ENCODE assay signal across 1 cellular context in genomic region chr12:90268574-90268973, GRCh38.
TF ChIP-seq lines count a peak whose summit lies in the region.

No MANE protein-coding gene starts in this region.

TF ChIP-seq in GM12878, 131 proteins besides CTCF, POLR2A, EP300 and RAD21 (continued from another document):
- TF ChIP-seq, protein P1, sequence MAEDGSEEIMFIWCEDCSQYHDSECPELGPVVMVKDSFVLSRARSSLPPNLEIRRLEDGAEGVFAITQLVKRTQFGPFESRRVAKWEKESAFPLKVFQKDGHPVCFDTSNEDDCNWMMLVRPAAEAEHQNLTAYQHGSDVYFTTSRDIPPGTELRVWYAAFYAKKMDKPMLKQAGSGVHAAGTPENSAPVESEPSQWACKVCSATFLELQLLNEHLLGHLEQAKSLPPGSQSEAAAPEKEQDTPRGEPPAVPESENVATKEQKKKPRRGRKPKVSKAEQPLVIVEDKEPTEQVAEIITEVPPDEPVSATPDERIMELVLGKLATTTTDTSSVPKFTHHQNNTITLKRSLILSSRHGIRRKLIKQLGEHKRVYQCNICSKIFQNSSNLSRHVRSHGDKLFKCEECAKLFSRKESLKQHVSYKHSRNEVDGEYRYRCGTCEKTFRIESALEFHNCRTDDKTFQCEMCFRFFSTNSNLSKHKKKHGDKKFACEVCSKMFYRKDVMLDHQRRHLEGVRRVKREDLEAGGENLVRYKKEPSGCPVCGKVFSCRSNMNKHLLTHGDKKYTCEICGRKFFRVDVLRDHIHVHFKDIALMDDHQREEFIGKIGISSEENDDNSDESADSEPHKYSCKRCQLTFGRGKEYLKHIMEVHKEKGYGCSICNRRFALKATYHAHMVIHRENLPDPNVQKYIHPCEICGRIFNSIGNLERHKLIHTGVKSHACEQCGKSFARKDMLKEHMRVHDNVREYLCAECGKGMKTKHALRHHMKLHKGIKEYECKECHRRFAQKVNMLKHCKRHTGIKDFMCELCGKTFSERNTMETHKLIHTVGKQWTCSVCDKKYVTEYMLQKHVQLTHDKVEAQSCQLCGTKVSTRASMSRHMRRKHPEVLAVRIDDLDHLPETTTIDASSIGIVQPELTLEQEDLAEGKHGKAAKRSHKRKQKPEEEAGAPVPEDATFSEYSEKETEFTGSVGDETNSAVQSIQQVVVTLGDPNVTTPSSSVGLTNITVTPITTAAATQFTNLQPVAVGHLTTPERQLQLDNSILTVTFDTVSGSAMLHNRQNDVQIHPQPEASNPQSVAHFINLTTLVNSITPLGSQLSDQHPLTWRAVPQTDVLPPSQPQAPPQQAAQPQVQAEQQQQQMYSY (CRISPR knock-in tag; IDR thresholded peaks at IDR 0.05): no peak
- TF ChIP-seq SPI1 (IDR thresholded peaks at IDR 0.05; ENCODE audit: borderline replicate concordance, insufficient read depth, low read depth, low read length): 0 out of 2 replicates have a peak, but pooled peaks have one; percentile 21
- TF ChIP-seq ZZZ3 (IDR thresholded peaks at IDR 0.05; ENCODE audit: control insufficient read depth, insufficient read length, low read depth): no peak
- TF ChIP-seq ZNF622 (IDR thresholded peaks at IDR 0.05): no peak
- TF ChIP-seq STAT3 (IDR thresholded peaks at IDR 0.05; ENCODE audit: low read depth, low read length): no peak
- no peak for TF ChIP-seq IRF5 (IDR thresholded peaks at IDR 0.05; ENCODE audit: borderline replicate concordance)
- no peak for TF ChIP-seq TCF12 (IDR thresholded peaks at IDR 0.05; ENCODE audit: low read depth, low read length)
- peak; percentile 15; the same call in 1 of the 2 replicates for TF ChIP-seq FOXM1 (IDR thresholded peaks at IDR 0.05; ENCODE audit: low read depth, low read length)
- no peak for TF ChIP-seq YBX1 (IDR thresholded peaks at IDR 0.05)
- no peak for TF ChIP-seq PAX8 (IDR thresholded peaks at IDR 0.05)
- TF ChIP-seq CHD1 (IDR thresholded peaks at IDR 0.05; ENCODE audit: low read depth, low read length): no peak
- TF ChIP-seq NRF1 (conservative IDR thresholded peaks at IDR 0.05; ENCODE audit: low read depth, low read length): no peak
- TF ChIP-seq NBN (IDR thresholded peaks at IDR 0.05): no peak
- TF ChIP-seq BRCA1 (IDR thresholded peaks at IDR 0.05; ENCODE audit: low read depth, low read length): no peak
- TF ChIP-seq PML (IDR thresholded peaks at IDR 0.05; ENCODE audit: low read length): no peak
- peak; percentile 93 for TF ChIP-seq RUNX3 (IDR thresholded peaks at IDR 0.05; ENCODE audit: low read length)
- TF ChIP-seq ZBED1 (IDR thresholded peaks at IDR 0.05; ENCODE audit: borderline replicate concordance): no peak
- no peak for TF ChIP-seq IKZF1 (conservative IDR thresholded peaks at IDR 0.05)
- no peak for TF ChIP-seq KLF5 (IDR thresholded peaks at IDR 0.05; ENCODE audit: partially characterized antibody)
- no peak for TF ChIP-seq SMAD5 (IDR thresholded peaks at IDR 0.05; ENCODE audit: low read depth)
- no peak for TF ChIP-seq NFYA (IDR thresholded peaks at IDR 0.05; ENCODE audit: borderline replicate concordance, low read depth, low read length)
- TF ChIP-seq DPF2 (IDR thresholded peaks at IDR 0.05): 0 out of 2 replicates have a peak, but pooled peaks have one; percentile 17
- no peak for TF ChIP-seq HDAC6 (IDR thresholded peaks at IDR 0.05; ENCODE audit: unreplicated experiment)
- TF ChIP-seq NR2F1 (conservative IDR thresholded peaks at IDR 0.05): peak; percentile 88
- TF ChIP-seq BCL11A (IDR thresholded peaks at IDR 0.05; ENCODE audit: low read depth, low read length): peak; percentile 63; the same call in 1 of the 2 replicates
- peak; percentile 61; the same call in 1 of the 2 replicates for TF ChIP-seq MTA2 (IDR thresholded peaks at IDR 0.05; ENCODE audit: low read depth)
- TF ChIP-seq, protein P2, sequence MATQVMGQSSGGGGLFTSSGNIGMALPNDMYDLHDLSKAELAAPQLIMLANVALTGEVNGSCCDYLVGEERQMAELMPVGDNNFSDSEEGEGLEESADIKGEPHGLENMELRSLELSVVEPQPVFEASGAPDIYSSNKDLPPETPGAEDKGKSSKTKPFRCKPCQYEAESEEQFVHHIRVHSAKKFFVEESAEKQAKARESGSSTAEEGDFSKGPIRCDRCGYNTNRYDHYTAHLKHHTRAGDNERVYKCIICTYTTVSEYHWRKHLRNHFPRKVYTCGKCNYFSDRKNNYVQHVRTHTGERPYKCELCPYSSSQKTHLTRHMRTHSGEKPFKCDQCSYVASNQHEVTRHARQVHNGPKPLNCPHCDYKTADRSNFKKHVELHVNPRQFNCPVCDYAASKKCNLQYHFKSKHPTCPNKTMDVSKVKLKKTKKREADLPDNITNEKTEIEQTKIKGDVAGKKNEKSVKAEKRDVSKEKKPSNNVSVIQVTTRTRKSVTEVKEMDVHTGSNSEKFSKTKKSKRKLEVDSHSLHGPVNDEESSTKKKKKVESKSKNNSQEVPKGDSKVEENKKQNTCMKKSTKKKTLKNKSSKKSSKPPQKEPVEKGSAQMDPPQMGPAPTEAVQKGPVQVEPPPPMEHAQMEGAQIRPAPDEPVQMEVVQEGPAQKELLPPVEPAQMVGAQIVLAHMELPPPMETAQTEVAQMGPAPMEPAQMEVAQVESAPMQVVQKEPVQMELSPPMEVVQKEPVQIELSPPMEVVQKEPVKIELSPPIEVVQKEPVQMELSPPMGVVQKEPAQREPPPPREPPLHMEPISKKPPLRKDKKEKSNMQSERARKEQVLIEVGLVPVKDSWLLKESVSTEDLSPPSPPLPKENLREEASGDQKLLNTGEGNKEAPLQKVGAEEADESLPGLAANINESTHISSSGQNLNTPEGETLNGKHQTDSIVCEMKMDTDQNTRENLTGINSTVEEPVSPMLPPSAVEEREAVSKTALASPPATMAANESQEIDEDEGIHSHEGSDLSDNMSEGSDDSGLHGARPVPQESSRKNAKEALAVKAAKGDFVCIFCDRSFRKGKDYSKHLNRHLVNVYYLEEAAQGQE (IDR thresholded peaks at IDR 0.05; ENCODE audit: low read depth, low read length): no peak
- TF ChIP-seq, protein P3, sequence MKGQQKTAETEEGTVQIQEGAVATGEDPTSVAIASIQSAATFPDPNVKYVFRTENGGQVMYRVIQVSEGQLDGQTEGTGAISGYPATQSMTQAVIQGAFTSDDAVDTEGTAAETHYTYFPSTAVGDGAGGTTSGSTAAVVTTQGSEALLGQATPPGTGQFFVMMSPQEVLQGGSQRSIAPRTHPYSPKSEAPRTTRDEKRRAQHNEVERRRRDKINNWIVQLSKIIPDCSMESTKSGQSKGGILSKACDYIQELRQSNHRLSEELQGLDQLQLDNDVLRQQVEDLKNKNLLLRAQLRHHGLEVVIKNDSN (IDR thresholded peaks at IDR 0.05; ENCODE audit: borderline replicate concordance, extremely low read length, insufficient read depth, low read depth, low read length): no peak
- peak; percentile 70; the same call in 1 of the 2 replicates for TF ChIP-seq TCF7 (IDR thresholded peaks at IDR 0.05; ENCODE audit: borderline replicate concordance)
- TF ChIP-seq, protein P4, sequence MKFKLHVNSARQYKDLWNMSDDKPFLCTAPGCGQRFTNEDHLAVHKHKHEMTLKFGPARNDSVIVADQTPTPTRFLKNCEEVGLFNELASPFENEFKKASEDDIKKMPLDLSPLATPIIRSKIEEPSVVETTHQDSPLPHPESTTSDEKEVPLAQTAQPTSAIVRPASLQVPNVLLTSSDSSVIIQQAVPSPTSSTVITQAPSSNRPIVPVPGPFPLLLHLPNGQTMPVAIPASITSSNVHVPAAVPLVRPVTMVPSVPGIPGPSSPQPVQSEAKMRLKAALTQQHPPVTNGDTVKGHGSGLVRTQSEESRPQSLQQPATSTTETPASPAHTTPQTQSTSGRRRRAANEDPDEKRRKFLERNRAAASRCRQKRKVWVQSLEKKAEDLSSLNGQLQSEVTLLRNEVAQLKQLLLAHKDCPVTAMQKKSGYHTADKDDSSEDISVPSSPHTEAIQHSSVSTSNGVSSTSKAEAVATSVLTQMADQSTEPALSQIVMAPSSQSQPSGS (IDR thresholded peaks at IDR 0.05; ENCODE audit: low read length): 0 out of 2 replicates have a peak, but pooled peaks have one; percentile 37
- TF ChIP-seq MAX (IDR thresholded peaks at IDR 0.05; ENCODE audit: low read depth, low read length): no peak
